In the genomic region with DNA sequence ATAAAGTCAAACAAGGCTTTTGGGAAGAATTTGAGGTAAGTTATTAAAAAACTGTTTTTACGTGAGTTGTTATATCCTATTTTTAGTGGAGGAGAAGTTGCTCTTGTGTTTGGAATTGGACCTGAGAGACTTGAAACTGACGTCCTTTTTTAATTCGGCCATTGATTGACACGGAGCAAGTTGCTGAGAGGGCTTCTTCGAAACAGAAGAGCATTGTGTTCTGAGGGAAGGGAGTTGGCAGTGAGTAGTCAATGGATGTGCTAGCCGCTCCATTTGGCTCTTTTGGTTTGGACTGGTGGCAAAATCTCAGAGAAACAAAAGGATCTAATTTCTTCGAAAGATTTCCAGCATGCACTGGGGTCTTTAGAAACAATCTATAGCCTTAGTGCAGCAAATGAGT, we compare ENCODE assay signal across 23 cellular contexts.
"Had no signal": no experiment of that assay in that cellular context is flagged by ENCODE, and none has a peak within 500 bp of the region (broad histone marks: within the 10 kb centered on the region; RNA-seq: fewer than 3 reads in every experiment).

No MANE protein-coding gene starts in this region.

- H3K4me1 Mint-ChIP-seq: activated B cell treated with CpG ODN at 0.5 μM for 24 hours; activated CD4-positive, alpha-beta T cell treated with anti-CD3 and anti-CD28 coated beads for 36 hours; activated T-helper 17 cell treated with anti-CD3 and anti-CD28 coated beads, Interleukin-2, amount 50 U/mL, for 72 hours; immature natural killer cell; mesothelial cell of epicardium; nephron progenitor cell had no signal

- H3K27ac ChIP-seq: ascending aorta, epithelial cell of prostate, left lung, thyroid gland, upper lobe of right lung had no signal

- H3K27me3 Mint-ChIP-seq: activated B cell treated with CpG ODN at 0.5 μM for 24 hours; activated CD4-positive, alpha-beta T cell treated with anti-CD3 and anti-CD28 coated beads for 36 hours; activated T-cell treated with anti-CD3 and anti-CD28 coated beads, Interleukin-2, amount 50 U/mL, for 24 hours; activated T-helper 17 cell treated with anti-CD3 and anti-CD28 coated beads, Interleukin-2, amount 50 U/mL, for 72 hours; central memory CD8-positive, alpha-beta T cell; effector memory CD8-positive, alpha-beta T cell had no signal

- DNase-seq: activated B cell treated with CpG ODN at 0.5 μM for 24 hours; activated CD4-positive, alpha-beta T cell treated with anti-CD3 and anti-CD28 coated beads for 36 hours; activated CD4-positive, alpha-beta T cell treated with anti-CD3 and anti-CD28 coated beads, Interleukin-2, amount 50 U/mL, for 4 hours; activated CD8-positive, alpha-beta memory T cell treated with anti-CD3 and anti-CD28 coated beads for 24 hours; activated CD8-positive, alpha-beta memory T cell treated with anti-CD3 and anti-CD28 coated beads, Interleukin-2, amount 50 U/mL, for 4 hours; activated T-cell treated with anti-CD3 and anti-CD28 coated beads, Interleukin-2, amount 50 U/mL, for 24 hours; effector memory CD8-positive, alpha-beta T cell; immature natural killer cell; kidney glomerular epithelial cell; left lung; nephron progenitor cell; stimulated activated CD4-positive, alpha-beta T cell treated with anti-CD3 and anti-CD28 coated beads, Interleukin-2, amount 100 ng/mL, for 48 hours; stimulated activated CD8-positive, alpha-beta memory T cell treated with anti-CD3 and anti-CD28 coated beads, Interleukin-4, amount 100 ng/mL, for 48 hours; stimulated activated naive CD4-positive, alpha-beta T cell; T-helper 9 cell; thyroid gland; upper lobe of right lung had no signal

- H3K9me3 Mint-ChIP-seq: activated B cell treated with CpG ODN at 0.5 μM for 24 hours; activated naive CD4-positive, alpha-beta T cell treated with anti-CD3 and anti-CD28 coated beads, Interleukin-2, amount 50 U/mL, for 72 hours; activated T-cell treated with anti-CD3 and anti-CD28 coated beads, Interleukin-2, amount 50 U/mL, for 24 hours; activated T-helper 17 cell treated with anti-CD3 and anti-CD28 coated beads, Interleukin-2, amount 50 U/mL, for 72 hours; central memory CD8-positive, alpha-beta T cell; effector memory CD8-positive, alpha-beta T cell; immature natural killer cell; nephron progenitor cell had no signal

- H3K27ac Mint-ChIP-seq: activated B cell treated with CpG ODN at 0.5 μM for 24 hours; activated CD4-positive, alpha-beta T cell treated with anti-CD3 and anti-CD28 coated beads for 36 hours; activated naive CD4-positive, alpha-beta T cell treated with anti-CD3 and anti-CD28 coated beads, Interleukin-2, amount 50 U/mL, for 72 hours; activated T-cell treated with anti-CD3 and anti-CD28 coated beads, Interleukin-2, amount 50 U/mL, for 24 hours; activated T-helper 17 cell treated with anti-CD3 and anti-CD28 coated beads, Interleukin-2, amount 50 U/mL, for 72 hours; immature natural killer cell; mesothelial cell of epicardium; nephron progenitor cell had no signal

- ATAC-seq: activated CD4-positive, alpha-beta T cell treated with anti-CD3 and anti-CD28 coated beads for 36 hours; activated naive CD4-positive, alpha-beta T cell treated with anti-CD3 and anti-CD28 coated beads, Interleukin-2, amount 50 U/mL, for 72 hours; activated T-helper 17 cell treated with anti-CD3 and anti-CD28 coated beads, Interleukin-2, amount 50 U/mL, for 72 hours; effector memory CD8-positive, alpha-beta T cell; left lung; upper lobe of right lung had no signal

- H3K4me3 Mint-ChIP-seq: activated B cell treated with CpG ODN at 0.5 μM for 24 hours; activated CD4-positive, alpha-beta T cell treated with anti-CD3 and anti-CD28 coated beads for 36 hours; activated T-cell treated with anti-CD3 and anti-CD28 coated beads, Interleukin-2, amount 50 U/mL, for 24 hours; activated T-helper 17 cell treated with anti-CD3 and anti-CD28 coated beads, Interleukin-2, amount 50 U/mL, for 72 hours; central memory CD8-positive, alpha-beta T cell; effector memory CD8-positive, alpha-beta T cell; immature natural killer cell; mesothelial cell of epicardium; nephron progenitor cell had no signal
